9 cellular contexts compared by ENCODE assay signal in genomic region chr3:50571486-50571885, GRCh38. TPM values are rescaled to one million over a fixed set of nuclear protein-coding genes. Genes with fewer than 3 reads are reported as not detected.
DNase-seq lines count a peak whose midpoint lies in the region.
"Had no signal": no experiment of that assay in that cellular context is flagged by ENCODE, and none has a peak within 500 bp of the region (broad histone marks: within the 10 kb centered on the region; RNA-seq: fewer than 3 reads in every experiment).

No MANE protein-coding gene starts in this region.

- intact Hi-C loops in activated CD4-positive, alpha-beta memory T cell treated with anti-CD3 and anti-CD28 coated beads for 36 hours (cut with micrococcal nuclease): loop anchor here (5.0 kb wide), 1 partner anchor 101 kb away; the partner anchor contains the start of gene DOCK3
- intact Hi-C loops in posterior vena cava (cut with DNase I): loop anchor here in 1 of 2 donors (10.0 kb wide), 1 partner anchor 803 kb away; no protein-coding TSS in a partner anchor

- H3K4me3 Mint-ChIP-seq in CD8-positive, alpha-beta memory T cell: peak overlapping the region in 2 of 7 donors; percentile 25 to 90
- H3K4me3 Mint-ChIP-seq in activated CD4-positive, alpha-beta memory T cell treated with anti-CD3 and anti-CD28 coated beads for 36 hours: peak overlapping the region; percentile 99
- H3K4me3 Mint-ChIP-seq in immature natural killer cell: no peak overlapping the region

- no peak overlapping the region for H3K4me3 ChIP-seq in CD8-positive, alpha-beta memory T cell (ENCODE audit: low read length)
- H3K4me3 ChIP-seq: heart right ventricle, tibial nerve had no signal

- peaks cover 90% of the 10 kb centered on the region for H3K4me1 ChIP-seq in CD8-positive, alpha-beta memory T cell (ENCODE audit: insufficient read depth, low read length)

- POLR2A ChIA-PET in CD8-positive, alpha-beta memory T cell (lab: Charles Lee): interaction anchor here (2.4 to 6.1 kb wide), 5 partner anchors 19 to 46 kb away, joined by 18 to 57 read pairs (median 24); partner anchors contain the start of genes CISH and MAPKAPK3
- POLR2A ChIA-PET in activated CD4-positive, alpha-beta memory T cell treated with anti-CD3 and anti-CD28 coated beads for 36 hours (lab: Charles Lee): interaction anchor here (2.3 to 14.0 kb wide), 4 partner anchors 19 to 234 kb away, joined by 5 to 1013 read pairs (median 268); partner anchors contain the start of genes CISH and MAPKAPK3

- H3K36me3 Mint-ChIP-seq in CD8-positive, alpha-beta memory T cell: peaks cover 0 to 19% (median 0%) of the 10 kb centered on the region in 3 donors
- peaks cover 65% of the 10 kb centered on the region for H3K36me3 Mint-ChIP-seq in activated CD4-positive, alpha-beta memory T cell treated with anti-CD3 and anti-CD28 coated beads for 36 hours
- H3K36me3 Mint-ChIP-seq in immature natural killer cell: peaks cover 0 to 4% (median 0%) of the 10 kb centered on the region in 3 donors

- H3K4me1 Mint-ChIP-seq in CD8-positive, alpha-beta memory T cell: peaks cover 66 to 91% (median 79%) of the 10 kb centered on the region in 3 donors
- peaks cover 71% of the 10 kb centered on the region for H3K4me1 Mint-ChIP-seq in activated CD4-positive, alpha-beta memory T cell treated with anti-CD3 and anti-CD28 coated beads for 36 hours (ENCODE audit: low read depth)
- peaks cover 84 to 87% of the 10 kb centered on the region in 2 donors for H3K4me1 Mint-ChIP-seq in immature natural killer cell

- H3K9me3 ChIP-seq in CD8-positive, alpha-beta memory T cell (ENCODE audit: low read length): no peaks in the 10 kb centered on the region
- H3K9me3 ChIP-seq: heart right ventricle, neutrophil, tibial nerve had no signal

- no peaks in the 10 kb centered on the region for H3K9me3 Mint-ChIP-seq in CD8-positive, alpha-beta memory T cell
- no peaks in the 10 kb centered on the region for H3K9me3 Mint-ChIP-seq in activated CD4-positive, alpha-beta memory T cell treated with anti-CD3 and anti-CD28 coated beads for 36 hours
- H3K9me3 Mint-ChIP-seq in immature natural killer cell: no peaks in the 10 kb centered on the region

- H3K27me3 ChIP-seq in CD8-positive, alpha-beta memory T cell (ENCODE audit: insufficient read depth, low read length, poor library complexity, severe bottlenecking): no peaks in the 10 kb centered on the region
- H3K27me3 ChIP-seq: heart right ventricle, tibial nerve had no signal

- no peak for DNase-seq in CD8-positive, alpha-beta memory T cell
- no peak for DNase-seq in activated CD4-positive, alpha-beta memory T cell treated with anti-CD3 and anti-CD28 coated beads for 36 hours
- DNase-seq in immature natural killer cell (no peak), hypothalamus (lab: John Stamatoyannopoulos, UW) (no peak), posterior vena cava (ENCODE audit: low spot score) (no peak)

- no peaks in the 10 kb centered on the region for H3K36me3 ChIP-seq in CD8-positive, alpha-beta memory T cell (ENCODE audit: insufficient read depth, low read length)
- H3K36me3 ChIP-seq: neutrophil had no signal

- peak overlapping the region in 6 of 8 donors; percentile 43 to 95 (median 92) for H3K27ac Mint-ChIP-seq in CD8-positive, alpha-beta memory T cell
- H3K27ac Mint-ChIP-seq in activated CD4-positive, alpha-beta memory T cell treated with anti-CD3 and anti-CD28 coated beads for 36 hours: peak overlapping the region; percentile 95
- peak overlapping the region in 5 of 6 donors; percentile 13 to 94 (median 64) for H3K27ac Mint-ChIP-seq in immature natural killer cell

- CTCF ChIA-PET in CD8-positive, alpha-beta memory T cell (lab: Charles Lee): interaction anchor here (1.3 to 18.9 kb wide), 6 partner anchors 10 to 81 kb away, joined by 3 to 724 read pairs (median 22); partner anchors contain the start of genes CISH and MAPKAPK3
- CTCF ChIA-PET in activated CD4-positive, alpha-beta memory T cell treated with anti-CD3 and anti-CD28 coated beads for 36 hours (lab: Charles Lee): interaction anchor here (1.7 to 14.6 kb wide), 7 partner anchors 10 to 233 kb away, joined by 6 to 908 read pairs (median 16); partner anchors contain the start of genes CISH and MAPKAPK3

- no peak overlapping the region for H3K27ac ChIP-seq in CD8-positive, alpha-beta memory T cell (ENCODE audit: low read depth, low read length)
- H3K27ac ChIP-seq: neutrophil had no signal

- peaks cover 0 to 2% of the 10 kb centered on the region in 2 donors for H3K27me3 Mint-ChIP-seq in CD8-positive, alpha-beta memory T cell
- no peaks in the 10 kb centered on the region for H3K27me3 Mint-ChIP-seq in activated CD4-positive, alpha-beta memory T cell treated with anti-CD3 and anti-CD28 coated beads for 36 hours
- peaks cover 2 to 8% (median 4%) of the 10 kb centered on the region in 3 donors for H3K27me3 Mint-ChIP-seq in immature natural killer cell (ENCODE audit: low read depth in 3 of 3)
- H3K27me3 Mint-ChIP-seq: B cell had no signal

RNA-seq across cellular contexts. Expression of gene HEMK1, which starts 2.2 kb away (rescaled TPM):
- total RNA-seq in CD8-positive, alpha-beta memory T cell: 10 to 100 TPM; 51.8 to 55.0 TPM
- 27.4 TPM for polyA plus RNA-seq in CD8-positive, alpha-beta memory T cell
- total RNA-seq in activated CD4-positive, alpha-beta memory T cell treated with anti-CD3 and anti-CD28 coated beads for 36 hours: 10 to 100 TPM; 78.7 to 82.6 TPM
- 10 to 100 TPM; 18.3 to 54.9 (median 29.7) TPM for polyA plus RNA-seq in immature natural killer cell
- 10 to 100 TPM; 10.9 to 12.6 TPM for total RNA-seq in posterior vena cava

RNA-seq across cellular contexts. Expression of gene C3orf18, which starts 3.9 kb away (rescaled TPM):
- 10 to 100 TPM; 11.5 to 13.0 TPM for total RNA-seq in CD8-positive, alpha-beta memory T cell
- 15.8 TPM for polyA plus RNA-seq in CD8-positive, alpha-beta memory T cell
- 10 to 100 TPM; 16.7 to 17.0 TPM for total RNA-seq in activated CD4-positive, alpha-beta memory T cell treated with anti-CD3 and anti-CD28 coated beads for 36 hours
- polyA plus RNA-seq in immature natural killer cell: 10 to 100 TPM in 2 of 3 donors, 1 to 10 TPM in 1; 8.8 to 28.8 (median 11.5) TPM
- 10 to 100 TPM in 1 of 2 donors, 1 to 10 TPM in 1; 9.8 to 11.4 TPM for total RNA-seq in posterior vena cava

RNA-seq across cellular contexts. Expression of gene CISH, which starts 40.1 kb away (rescaled TPM):
- 100 to 1,000 TPM; 216 to 222 TPM for total RNA-seq in CD8-positive, alpha-beta memory T cell
- 92.8 TPM for polyA plus RNA-seq in CD8-positive, alpha-beta memory T cell
- total RNA-seq in activated CD4-positive, alpha-beta memory T cell treated with anti-CD3 and anti-CD28 coated beads for 36 hours: 100 to 1,000 TPM; 319 TPM
- 10 to 100 TPM in 1 of 3 donors, 1 to 10 TPM in 2; 4.5 to 23.2 (median 7.3) TPM for polyA plus RNA-seq in immature natural killer cell
- total RNA-seq in posterior vena cava: 10 to 100 TPM in 1 of 2 donors, 1 to 10 TPM in 1; 8.6 to 12.5 TPM

RNA-seq across cellular contexts. Expression of gene MAPKAPK3, which starts 45.5 kb away (rescaled TPM):
- 100 to 1,000 TPM; 153 to 156 TPM for total RNA-seq in CD8-positive, alpha-beta memory T cell
- 57.0 TPM for polyA plus RNA-seq in CD8-positive, alpha-beta memory T cell
- total RNA-seq in activated CD4-positive, alpha-beta memory T cell treated with anti-CD3 and anti-CD28 coated beads for 36 hours: 100 to 1,000 TPM; 186 to 187 TPM
- polyA plus RNA-seq in immature natural killer cell: 10 to 100 TPM; 57.2 to 92.0 (median 91.2) TPM
- total RNA-seq in posterior vena cava: 10 to 100 TPM; 21.8 to 32.9 TPM

Comparison
In these comparisons a context has a peak if more than half of its experiments do, and no peak if none do; other contexts are left out.
1. RNA of gene CISH, which starts 40.1 kb away (total RNA-seq): 319 TPM in activated CD4-positive, alpha-beta memory T cell treated with anti-CD3 and anti-CD28 coated beads for 36 hours and 216 to 222 TPM in CD8-positive, alpha-beta memory T cell; 8.6 to 12.5 TPM in posterior vena cava; every median in the first group is over 10 times any median in the second.
2. Peak in every context shown above with its lines, with median percentiles within 50 percentile points of each other: H3K27ac Mint-ChIP-seq.